Comparison of ENCODE assay signal across 1 cellular context in genomic region chr16:68994324-68994723, GRCh38.
A peak's percentile ranks its signal among the peaks of the same experiment; 100 is the strongest.
TF ChIP-seq lines count a peak whose summit lies in the region.

No MANE protein-coding gene starts in this region.

TF ChIP-seq in HepG2, 621 proteins besides CTCF, POLR2A, EP300 and RAD21 (continued from another document):
- TF ChIP-seq MIER3 (CRISPR knock-in tag; IDR thresholded peaks at IDR 0.05; ENCODE audit: borderline replicate concordance) (0 out of 2 replicates have a peak, but pooled peaks have one; percentile 1), ZNF33A (CRISPR knock-in tag; IDR thresholded peaks at IDR 0.05; ENCODE audit: borderline replicate concordance) (0 out of 2 replicates have a peak, but pooled peaks have one; percentile 63), SOX6 (IDR thresholded peaks at IDR 0.05) (no peak), SOX6 (CRISPR knock-in tag; IDR thresholded peaks at IDR 0.05) (peak; percentile 50; the same call in 1 of the 2 replicates), SOX13 (IDR thresholded peaks at IDR 0.05) (no peak), SOX13 (CRISPR knock-in tag; conservative IDR thresholded peaks at IDR 0.05 in 1 of 2, IDR thresholded peaks at IDR 0.05 in 1 of 2) (peak in 1 of 2 experiments; percentile 34; a peak in 1 of 4 replicates), RXRB (CRISPR knock-in tag; IDR thresholded peaks at IDR 0.05; ENCODE audit: borderline replicate concordance) (no peak), MED13 (CRISPR knock-in tag; IDR thresholded peaks at IDR 0.05) (no peak)
